8 cellular contexts compared by ENCODE assay signal in genomic region chr5:77030097-77031071, GRCh38. TPM values are rescaled to one million over a fixed set of nuclear protein-coding genes. Genes with fewer than 3 reads are reported as not detected.
DNase-seq lines count a peak whose midpoint lies in the region; ATAC-seq and TF ChIP-seq lines count a peak whose summit lies in the region.

TSS of gene AGGF1 (plus strand) at chr5:77030404. CDS start at chr5:77030767, 363 bp downstream.

- peak; percentile 75 for DNase-seq in AG09319 (ENCODE audit: extremely low read depth, low read depth)
- peak; percentile 83 for DNase-seq in NCI-H446 treated with DMSO at 0.1 percent for 48 hours (lab: John Stamatoyannopoulos, UW)
- peak; percentile 81 for DNase-seq in activated CD4-positive, alpha-beta T cell treated with anti-CD3 and anti-CD28 coated beads for 1 hour
- peak; percentile 91 for DNase-seq in cerebellum (ENCODE audit: low spot score)
- DNase-seq in islet precursor cell: peak; percentile 96
- peak; percentile 86 to 88 (median 86) for DNase-seq in stimulated activated CD4-positive, alpha-beta T cell treated with anti-CD3 and anti-CD28 coated beads, Interleukin-12 subunit alpha, Interleukin-12 subunit beta, amount 100 ng/mL, for 48 hours (ENCODE audit: low read depth in 2 of 3, low spot score in 1 of 3)

- TF ChIP-seq CTCF in AG09319 (IDR thresholded peaks at IDR 0.05; ENCODE audit: low read depth, low read length): no peak

- peak; percentile 96 for ATAC-seq in GM19035 (IDR thresholded peaks at IDR 0.05; ENCODE audit: unreplicated experiment)
- peak; percentile 99 for ATAC-seq in HG03354 (IDR thresholded peaks at IDR 0.05; ENCODE audit: poor library complexity, severe bottlenecking, unreplicated experiment)

RNA-seq across cellular contexts. Expression of gene AGGF1, which starts in this region (rescaled TPM):
- total RNA-seq in cerebellum: 32.4 TPM

Comparison
In these comparisons a context has a peak if more than half of its experiments do, and no peak if none do; other contexts are left out.
1. Peak in every context shown above with its lines: DNase-seq and ATAC-seq.